In the genomic region with DNA sequence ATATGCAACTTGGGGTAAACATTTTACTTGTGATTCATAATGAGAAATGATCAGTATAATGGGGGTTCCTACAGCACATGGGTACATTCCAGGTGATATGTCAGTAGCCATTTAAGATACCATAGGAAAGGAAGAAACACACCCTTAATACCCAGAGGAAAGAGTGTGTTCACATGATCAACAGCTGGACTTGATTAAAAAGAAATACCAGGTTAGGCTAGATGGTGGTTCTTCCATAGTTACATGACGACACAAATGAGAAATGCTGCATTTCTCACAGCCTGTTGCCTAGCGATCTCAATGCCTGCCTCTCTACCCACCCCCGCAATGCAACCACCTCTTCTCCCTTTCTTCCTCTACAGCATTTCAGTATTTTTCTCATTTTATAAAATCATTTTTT, we compare ENCODE assay signal across 14 cellular contexts.
DNase-seq lines count a peak whose midpoint lies in the region; ATAC-seq and TF ChIP-seq lines count a peak whose summit lies in the region.
"Had no signal": no experiment of that assay in that cellular context is flagged by ENCODE, and none has a peak within 500 bp of the region (broad histone marks: within the 10 kb centered on the region; RNA-seq: fewer than 3 reads in every experiment).

No MANE protein-coding gene starts in this region.

- no peaks in the 10 kb centered on the region for H3K27me3 ChIP-seq in ascending aorta
- H3K27me3 ChIP-seq: cardiac muscle cell had no signal

- no peaks in the 10 kb centered on the region for H3K36me3 ChIP-seq in ascending aorta
- H3K36me3 ChIP-seq: cardiac muscle cell had no signal

- DNase-seq in GM03348 (ENCODE audit: low spot score) (peak; percentile 79), fibroblast of pulmonary artery (ENCODE audit: low read depth) (peak; percentile 75), sciatic nerve (ENCODE audit: low spot score) (no peak), ascending aorta (ENCODE audit: low spot score in 2 of 2) (no peak), GM19238 (ENCODE audit: insufficient read length, low spot score) (no peak), NCI-H187 (lab: John Stamatoyannopoulos, UW) (no peak)
- DNase-seq: activated CD4-positive, alpha-beta T cell treated with anti-CD3 and anti-CD28 coated beads, Interleukin-2, amount 50 U/mL, for 1 hour; naive thymus-derived CD4-positive, alpha-beta T cell; NCI-H2029 treated with DMSO at 0.1 percent for 48 hours; T-helper 17 cell had no signal

- ATAC-seq in SK-N-SH treated with all-trans-retinoic acid at 6 μM for 48 hours (peak; percentile 97), sciatic nerve (peak; percentile 58), HG03095 (IDR thresholded peaks at IDR 0.05; ENCODE audit: unreplicated experiment) (no peak)
- ATAC-seq: esophagus mucosa; naive thymus-derived CD4-positive, alpha-beta T cell; T-helper 17 cell had no signal

- H3K9me3 ChIP-seq in ascending aorta: no peaks in the 10 kb centered on the region

- TF ChIP-seq CTCF in fibroblast of pulmonary artery (IDR thresholded peaks at IDR 0.05; ENCODE audit: low read length, missing control alignments) (no peak), ascending aorta (IDR thresholded peaks at IDR 0.05) (no peak)

- H3K27ac ChIP-seq in ascending aorta: no peak overlapping the region
- H3K27ac ChIP-seq: cardiac muscle cell had no signal

- H3K4me3 ChIP-seq in fibroblast of pulmonary artery (replicated peaks; ENCODE audit: low read depth, low read length) (no peak overlapping the region), ascending aorta (no peak overlapping the region)
- H3K4me3 ChIP-seq: cardiac muscle cell had no signal

- H3K4me1 ChIP-seq in ascending aorta: no peaks in the 10 kb centered on the region

- intact Hi-C loops in sciatic nerve (cut with DNase I) (no loop called here), ascending aorta (cut with DNase I) (no loop called here)

TF ChIP-seq in SK-N-SH treated with all-trans-retinoic acid at 6 μM for 48 hours, 23 proteins besides CTCF, POLR2A, EP300 and RAD21:
- TF ChIP-seq, protein P1, sequence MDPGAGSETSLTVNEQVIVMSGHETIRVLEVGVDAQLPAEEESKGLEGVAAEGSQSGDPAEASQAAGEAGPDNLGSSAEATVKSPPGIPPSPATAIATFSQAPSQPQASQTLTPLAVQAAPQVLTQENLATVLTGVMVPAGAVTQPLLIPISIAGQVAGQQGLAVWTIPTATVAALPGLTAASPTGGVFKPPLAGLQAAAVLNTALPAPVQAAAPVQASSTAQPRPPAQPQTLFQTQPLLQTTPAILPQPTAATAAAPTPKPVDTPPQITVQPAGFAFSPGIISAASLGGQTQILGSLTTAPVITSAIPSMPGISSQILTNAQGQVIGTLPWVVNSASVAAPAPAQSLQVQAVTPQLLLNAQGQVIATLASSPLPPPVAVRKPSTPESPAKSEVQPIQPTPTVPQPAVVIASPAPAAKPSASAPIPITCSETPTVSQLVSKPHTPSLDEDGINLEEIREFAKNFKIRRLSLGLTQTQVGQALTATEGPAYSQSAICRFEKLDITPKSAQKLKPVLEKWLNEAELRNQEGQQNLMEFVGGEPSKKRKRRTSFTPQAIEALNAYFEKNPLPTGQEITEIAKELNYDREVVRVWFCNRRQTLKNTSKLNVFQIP (CRISPR knock-in tag; IDR thresholded peaks at IDR 0.05; ENCODE audit: borderline replicate concordance, low read depth): no peak
- TF ChIP-seq ZNF70 (CRISPR knock-in tag; IDR thresholded peaks at IDR 0.05) (no peak), ARNTL (CRISPR knock-in tag; IDR thresholded peaks at IDR 0.05; ENCODE audit: borderline replicate concordance, low read depth) (no peak), ZFP3 (CRISPR knock-in tag; IDR thresholded peaks at IDR 0.05) (no peak), SNAI2 (CRISPR knock-in tag; IDR thresholded peaks at IDR 0.05) (no peak), OSR1 (CRISPR knock-in tag; IDR thresholded peaks at IDR 0.05) (no peak), ZC3H10 (CRISPR knock-in tag; IDR thresholded peaks at IDR 0.05) (no peak), PPARA (CRISPR knock-in tag; IDR thresholded peaks at IDR 0.05; ENCODE audit: borderline replicate concordance) (no peak), RARB (CRISPR knock-in tag; IDR thresholded peaks at IDR 0.05) (no peak), TCF4 (CRISPR knock-in tag; IDR thresholded peaks at IDR 0.05; ENCODE audit: borderline replicate concordance) (no peak)
- TF ChIP-seq, protein P2, sequence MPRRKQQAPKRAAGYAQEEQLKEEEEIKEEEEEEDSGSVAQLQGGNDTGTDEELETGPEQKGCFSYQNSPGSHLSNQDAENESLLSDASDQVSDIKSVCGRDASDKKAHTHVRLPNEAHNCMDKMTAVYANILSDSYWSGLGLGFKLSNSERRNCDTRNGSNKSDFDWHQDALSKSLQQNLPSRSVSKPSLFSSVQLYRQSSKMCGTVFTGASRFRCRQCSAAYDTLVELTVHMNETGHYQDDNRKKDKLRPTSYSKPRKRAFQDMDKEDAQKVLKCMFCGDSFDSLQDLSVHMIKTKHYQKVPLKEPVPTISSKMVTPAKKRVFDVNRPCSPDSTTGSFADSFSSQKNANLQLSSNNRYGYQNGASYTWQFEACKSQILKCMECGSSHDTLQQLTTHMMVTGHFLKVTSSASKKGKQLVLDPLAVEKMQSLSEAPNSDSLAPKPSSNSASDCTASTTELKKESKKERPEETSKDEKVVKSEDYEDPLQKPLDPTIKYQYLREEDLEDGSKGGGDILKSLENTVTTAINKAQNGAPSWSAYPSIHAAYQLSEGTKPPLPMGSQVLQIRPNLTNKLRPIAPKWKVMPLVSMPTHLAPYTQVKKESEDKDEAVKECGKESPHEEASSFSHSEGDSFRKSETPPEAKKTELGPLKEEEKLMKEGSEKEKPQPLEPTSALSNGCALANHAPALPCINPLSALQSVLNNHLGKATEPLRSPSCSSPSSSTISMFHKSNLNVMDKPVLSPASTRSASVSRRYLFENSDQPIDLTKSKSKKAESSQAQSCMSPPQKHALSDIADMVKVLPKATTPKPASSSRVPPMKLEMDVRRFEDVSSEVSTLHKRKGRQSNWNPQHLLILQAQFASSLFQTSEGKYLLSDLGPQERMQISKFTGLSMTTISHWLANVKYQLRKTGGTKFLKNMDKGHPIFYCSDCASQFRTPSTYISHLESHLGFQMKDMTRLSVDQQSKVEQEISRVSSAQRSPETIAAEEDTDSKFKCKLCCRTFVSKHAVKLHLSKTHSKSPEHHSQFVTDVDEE (CRISPR knock-in tag; IDR thresholded peaks at IDR 0.05): no peak
- TF ChIP-seq, protein P3, sequence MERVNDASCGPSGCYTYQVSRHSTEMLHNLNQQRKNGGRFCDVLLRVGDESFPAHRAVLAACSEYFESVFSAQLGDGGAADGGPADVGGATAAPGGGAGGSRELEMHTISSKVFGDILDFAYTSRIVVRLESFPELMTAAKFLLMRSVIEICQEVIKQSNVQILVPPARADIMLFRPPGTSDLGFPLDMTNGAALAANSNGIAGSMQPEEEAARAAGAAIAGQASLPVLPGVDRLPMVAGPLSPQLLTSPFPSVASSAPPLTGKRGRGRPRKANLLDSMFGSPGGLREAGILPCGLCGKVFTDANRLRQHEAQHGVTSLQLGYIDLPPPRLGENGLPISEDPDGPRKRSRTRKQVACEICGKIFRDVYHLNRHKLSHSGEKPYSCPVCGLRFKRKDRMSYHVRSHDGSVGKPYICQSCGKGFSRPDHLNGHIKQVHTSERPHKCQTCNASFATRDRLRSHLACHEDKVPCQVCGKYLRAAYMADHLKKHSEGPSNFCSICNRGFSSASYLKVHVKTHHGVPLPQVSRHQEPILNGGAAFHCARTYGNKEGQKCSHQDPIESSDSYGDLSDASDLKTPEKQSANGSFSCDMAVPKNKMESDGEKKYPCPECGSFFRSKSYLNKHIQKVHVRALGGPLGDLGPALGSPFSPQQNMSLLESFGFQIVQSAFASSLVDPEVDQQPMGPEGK (CRISPR knock-in tag; IDR thresholded peaks at IDR 0.05; ENCODE audit: borderline replicate concordance): no peak

Comparison
In these comparisons a context has a peak if more than half of its experiments do, and no peak if none do; other contexts are left out.
1. DNase-seq: peak in GM03348 (single experiment) and fibroblast of pulmonary artery (single experiment); none in sciatic nerve (single experiment), ascending aorta (0 of 2), GM19238 (single experiment) and NCI-H187 (0 of 2).